In the genomic region with DNA sequence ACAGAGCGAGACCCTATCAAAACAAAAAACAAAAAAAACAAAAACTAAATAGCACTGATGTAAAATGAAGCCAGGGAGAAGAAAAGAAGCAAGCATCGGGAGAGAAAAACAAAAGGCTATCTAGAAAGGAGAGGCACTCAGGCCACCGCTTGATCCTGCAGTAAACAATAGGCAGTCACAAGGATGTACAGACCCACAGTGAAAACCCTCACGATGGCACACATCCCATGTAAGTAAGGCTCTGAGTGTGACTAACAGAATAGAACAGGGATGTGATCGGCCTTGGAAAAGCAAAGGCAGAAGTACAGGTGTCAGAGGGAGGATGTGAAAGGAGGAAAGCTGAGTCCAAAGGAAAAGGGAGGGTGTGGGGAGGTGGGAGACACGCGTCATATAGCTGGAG, we compare ENCODE assay signal across 21 cellular contexts.
"Had no signal": no experiment of that assay in that cellular context is flagged by ENCODE, and none has a peak within 500 bp of the region (broad histone marks: within the 10 kb centered on the region; RNA-seq: fewer than 3 reads in every experiment).

No MANE protein-coding gene starts in this region.

- H3K27me3 Mint-ChIP-seq: activated CD4-positive, alpha-beta memory T cell treated with anti-CD3 and anti-CD28 coated beads, Interleukin-2, amount 10 ng/mL, durations not matched to agents 7 days and 5 days; activated naive CD8-positive, alpha-beta T cell; central memory CD8-positive, alpha-beta T cell; naive thymus-derived CD8-positive, alpha-beta T cell; stimulated activated naive B cell treated with anti-CD40 and anti-IgM and Interleukin-4, amounts not matched to agents 10 μg/mL and 1 μg/mL and 100 μg/mL, for 72 hours; T-cell had no signal

- H3K9me3 Mint-ChIP-seq: activated CD4-positive, alpha-beta memory T cell treated with anti-CD3 and anti-CD28 coated beads, Interleukin-2, amount 10 ng/mL, durations not matched to agents 7 days and 5 days; central memory CD8-positive, alpha-beta T cell; immature natural killer cell; naive thymus-derived CD8-positive, alpha-beta T cell; stimulated activated naive B cell treated with anti-CD40 and anti-IgM and Interleukin-4, amounts not matched to agents 10 μg/mL and 1 μg/mL and 100 μg/mL, for 72 hours; T-cell had no signal

- H3K4me3 ChIP-seq: body of pancreas, coronary artery, esophagus muscularis mucosa, gastroesophageal sphincter, spleen, tibial artery had no signal

- H3K27me3 ChIP-seq: body of pancreas, esophagus muscularis mucosa, gastroesophageal sphincter, spleen, tibial artery had no signal

- H3K9me3 ChIP-seq: body of pancreas, esophagus muscularis mucosa, gastroesophageal sphincter, spleen, tibial artery had no signal

- H3K27ac Mint-ChIP-seq: activated CD4-positive, alpha-beta memory T cell treated with anti-CD3 and anti-CD28 coated beads, Interleukin-2, amount 10 ng/mL, durations not matched to agents 7 days and 5 days; activated naive CD8-positive, alpha-beta T cell; stimulated activated naive B cell treated with anti-CD40 and anti-IgM and Interleukin-4, amounts not matched to agents 10 μg/mL and 1 μg/mL and 100 μg/mL, for 72 hours; T-cell had no signal

- H3K9ac ChIP-seq: parathyroid adenoma had no signal

- H3K4me3 Mint-ChIP-seq: activated CD4-positive, alpha-beta memory T cell treated with anti-CD3 and anti-CD28 coated beads, Interleukin-2, amount 10 ng/mL, durations not matched to agents 7 days and 5 days; activated naive CD8-positive, alpha-beta T cell; central memory CD8-positive, alpha-beta T cell; naive thymus-derived CD8-positive, alpha-beta T cell; stimulated activated naive B cell treated with anti-CD40 and anti-IgM and Interleukin-4, amounts not matched to agents 10 μg/mL and 1 μg/mL and 100 μg/mL, for 72 hours; T-cell had no signal

- DNase-seq: activated CD4-positive, alpha-beta memory T cell treated with anti-CD3 and anti-CD28 coated beads, Interleukin-2, amount 10 ng/mL, durations not matched to agents 7 days and 5 days; activated CD4-positive, alpha-beta T cell treated with anti-CD3 and anti-CD28 coated beads for 48 hours; activated CD4-positive, CD25-positive, alpha-beta regulatory T cell; activated effector memory CD4-positive, alpha-beta T cell treated with Interleukin-2 at 50 U/mL for 16 hours; activated T-cell treated with anti-CD3 and anti-CD28 coated beads, Interleukin-2, amount 50 U/mL, for 48 hours; body of pancreas; immature natural killer cell; mesendoderm; naive thymus-derived CD8-positive, alpha-beta T cell; spleen; stimulated activated CD4-positive, alpha-beta T cell treated with anti-CD3 and anti-CD28 coated beads, Interleukin-4, amount 100 ng/mL, for 4 hours; stimulated activated naive B cell treated with anti-CD40 and anti-IgM and Interleukin-4, amounts not matched to agents 10 μg/mL and 1 μg/mL and 100 μg/mL, for 72 hours; T-cell; T-helper 9 cell; tibial artery had no signal

- H3K4me1 ChIP-seq: body of pancreas, esophagus muscularis mucosa, gastroesophageal sphincter, parathyroid adenoma, spleen, tibial artery had no signal

- H3K4me1 Mint-ChIP-seq: activated CD4-positive, alpha-beta memory T cell treated with anti-CD3 and anti-CD28 coated beads, Interleukin-2, amount 10 ng/mL, durations not matched to agents 7 days and 5 days; central memory CD8-positive, alpha-beta T cell; immature natural killer cell; stimulated activated naive B cell treated with anti-CD40 and anti-IgM and Interleukin-4, amounts not matched to agents 10 μg/mL and 1 μg/mL and 100 μg/mL, for 72 hours; T-cell had no signal

- H3K27ac ChIP-seq: body of pancreas, coronary artery, esophagus muscularis mucosa, gastroesophageal sphincter, parathyroid adenoma, spleen, tibial artery had no signal
